ENCODE assay signal across 1 cellular context in the genomic region with DNA sequence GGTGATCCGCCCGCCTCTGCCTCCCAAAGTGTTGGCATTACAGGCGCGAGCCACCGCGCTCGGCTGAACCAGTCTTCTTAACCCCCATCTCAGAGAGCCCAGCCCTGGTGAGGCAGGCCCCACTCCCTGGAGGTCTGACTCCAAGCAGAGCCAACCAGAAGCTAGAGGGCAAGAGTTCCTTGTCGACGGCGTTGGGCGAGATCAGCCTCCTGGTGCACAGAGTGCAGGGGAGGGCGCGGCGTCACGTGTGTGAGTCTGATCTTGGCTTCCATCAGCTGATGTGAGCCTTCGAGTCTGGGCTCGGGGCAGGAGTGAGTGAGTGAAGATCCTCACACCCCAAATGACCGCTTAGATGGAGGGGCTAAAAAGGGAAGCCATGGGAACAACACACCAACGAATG.
TF ChIP-seq lines count a peak whose summit lies in the region.

No MANE protein-coding gene starts in this region.

TF ChIP-seq in H1, 55 proteins besides CTCF, POLR2A, EP300 and RAD21 (continued from another document):
- no peak for TF ChIP-seq SRF (IDR thresholded peaks at IDR 0.05; ENCODE audit: low read depth, low read length)
- TF ChIP-seq RBBP5 (IDR thresholded peaks at IDR 0.05; ENCODE audit: borderline replicate concordance, low read depth, low read length) = no peak
- no peak for TF ChIP-seq EZH2 (IDR thresholded peaks at IDR 0.05; ENCODE audit: low read depth, low read length, severe bottlenecking)
- TF ChIP-seq CBX8 (IDR thresholded peaks at IDR 0.05; ENCODE audit: borderline replicate concordance, low read depth, low read length) = no peak
- no peak for TF ChIP-seq BACH1 (IDR thresholded peaks at IDR 0.05; ENCODE audit: low read length)
- no peak for TF ChIP-seq FOSL1 (IDR thresholded peaks at IDR 0.05; ENCODE audit: insufficient read depth, low read depth, low read length)
- TF ChIP-seq TAF1 (IDR thresholded peaks at IDR 0.05; ENCODE audit: low read depth, low read length) = no peak
- TF ChIP-seq ASH2L (IDR thresholded peaks at IDR 0.05; ENCODE audit: low read length) = no peak
- no peak for TF ChIP-seq SP4 (IDR thresholded peaks at IDR 0.05; ENCODE audit: low read length)
- no peak for TF ChIP-seq NRF1 (IDR thresholded peaks at IDR 0.05; ENCODE audit: low read depth, low read length)
- TF ChIP-seq BCL11A (IDR thresholded peaks at IDR 0.05; ENCODE audit: low read depth in 2 of 2, low read length in 2 of 2) = no peak
- TF ChIP-seq POLR2AphosphoS5 (IDR thresholded peaks at IDR 0.05; ENCODE audit: low read depth, low read length) = no peak
- TF ChIP-seq, protein P1, sequence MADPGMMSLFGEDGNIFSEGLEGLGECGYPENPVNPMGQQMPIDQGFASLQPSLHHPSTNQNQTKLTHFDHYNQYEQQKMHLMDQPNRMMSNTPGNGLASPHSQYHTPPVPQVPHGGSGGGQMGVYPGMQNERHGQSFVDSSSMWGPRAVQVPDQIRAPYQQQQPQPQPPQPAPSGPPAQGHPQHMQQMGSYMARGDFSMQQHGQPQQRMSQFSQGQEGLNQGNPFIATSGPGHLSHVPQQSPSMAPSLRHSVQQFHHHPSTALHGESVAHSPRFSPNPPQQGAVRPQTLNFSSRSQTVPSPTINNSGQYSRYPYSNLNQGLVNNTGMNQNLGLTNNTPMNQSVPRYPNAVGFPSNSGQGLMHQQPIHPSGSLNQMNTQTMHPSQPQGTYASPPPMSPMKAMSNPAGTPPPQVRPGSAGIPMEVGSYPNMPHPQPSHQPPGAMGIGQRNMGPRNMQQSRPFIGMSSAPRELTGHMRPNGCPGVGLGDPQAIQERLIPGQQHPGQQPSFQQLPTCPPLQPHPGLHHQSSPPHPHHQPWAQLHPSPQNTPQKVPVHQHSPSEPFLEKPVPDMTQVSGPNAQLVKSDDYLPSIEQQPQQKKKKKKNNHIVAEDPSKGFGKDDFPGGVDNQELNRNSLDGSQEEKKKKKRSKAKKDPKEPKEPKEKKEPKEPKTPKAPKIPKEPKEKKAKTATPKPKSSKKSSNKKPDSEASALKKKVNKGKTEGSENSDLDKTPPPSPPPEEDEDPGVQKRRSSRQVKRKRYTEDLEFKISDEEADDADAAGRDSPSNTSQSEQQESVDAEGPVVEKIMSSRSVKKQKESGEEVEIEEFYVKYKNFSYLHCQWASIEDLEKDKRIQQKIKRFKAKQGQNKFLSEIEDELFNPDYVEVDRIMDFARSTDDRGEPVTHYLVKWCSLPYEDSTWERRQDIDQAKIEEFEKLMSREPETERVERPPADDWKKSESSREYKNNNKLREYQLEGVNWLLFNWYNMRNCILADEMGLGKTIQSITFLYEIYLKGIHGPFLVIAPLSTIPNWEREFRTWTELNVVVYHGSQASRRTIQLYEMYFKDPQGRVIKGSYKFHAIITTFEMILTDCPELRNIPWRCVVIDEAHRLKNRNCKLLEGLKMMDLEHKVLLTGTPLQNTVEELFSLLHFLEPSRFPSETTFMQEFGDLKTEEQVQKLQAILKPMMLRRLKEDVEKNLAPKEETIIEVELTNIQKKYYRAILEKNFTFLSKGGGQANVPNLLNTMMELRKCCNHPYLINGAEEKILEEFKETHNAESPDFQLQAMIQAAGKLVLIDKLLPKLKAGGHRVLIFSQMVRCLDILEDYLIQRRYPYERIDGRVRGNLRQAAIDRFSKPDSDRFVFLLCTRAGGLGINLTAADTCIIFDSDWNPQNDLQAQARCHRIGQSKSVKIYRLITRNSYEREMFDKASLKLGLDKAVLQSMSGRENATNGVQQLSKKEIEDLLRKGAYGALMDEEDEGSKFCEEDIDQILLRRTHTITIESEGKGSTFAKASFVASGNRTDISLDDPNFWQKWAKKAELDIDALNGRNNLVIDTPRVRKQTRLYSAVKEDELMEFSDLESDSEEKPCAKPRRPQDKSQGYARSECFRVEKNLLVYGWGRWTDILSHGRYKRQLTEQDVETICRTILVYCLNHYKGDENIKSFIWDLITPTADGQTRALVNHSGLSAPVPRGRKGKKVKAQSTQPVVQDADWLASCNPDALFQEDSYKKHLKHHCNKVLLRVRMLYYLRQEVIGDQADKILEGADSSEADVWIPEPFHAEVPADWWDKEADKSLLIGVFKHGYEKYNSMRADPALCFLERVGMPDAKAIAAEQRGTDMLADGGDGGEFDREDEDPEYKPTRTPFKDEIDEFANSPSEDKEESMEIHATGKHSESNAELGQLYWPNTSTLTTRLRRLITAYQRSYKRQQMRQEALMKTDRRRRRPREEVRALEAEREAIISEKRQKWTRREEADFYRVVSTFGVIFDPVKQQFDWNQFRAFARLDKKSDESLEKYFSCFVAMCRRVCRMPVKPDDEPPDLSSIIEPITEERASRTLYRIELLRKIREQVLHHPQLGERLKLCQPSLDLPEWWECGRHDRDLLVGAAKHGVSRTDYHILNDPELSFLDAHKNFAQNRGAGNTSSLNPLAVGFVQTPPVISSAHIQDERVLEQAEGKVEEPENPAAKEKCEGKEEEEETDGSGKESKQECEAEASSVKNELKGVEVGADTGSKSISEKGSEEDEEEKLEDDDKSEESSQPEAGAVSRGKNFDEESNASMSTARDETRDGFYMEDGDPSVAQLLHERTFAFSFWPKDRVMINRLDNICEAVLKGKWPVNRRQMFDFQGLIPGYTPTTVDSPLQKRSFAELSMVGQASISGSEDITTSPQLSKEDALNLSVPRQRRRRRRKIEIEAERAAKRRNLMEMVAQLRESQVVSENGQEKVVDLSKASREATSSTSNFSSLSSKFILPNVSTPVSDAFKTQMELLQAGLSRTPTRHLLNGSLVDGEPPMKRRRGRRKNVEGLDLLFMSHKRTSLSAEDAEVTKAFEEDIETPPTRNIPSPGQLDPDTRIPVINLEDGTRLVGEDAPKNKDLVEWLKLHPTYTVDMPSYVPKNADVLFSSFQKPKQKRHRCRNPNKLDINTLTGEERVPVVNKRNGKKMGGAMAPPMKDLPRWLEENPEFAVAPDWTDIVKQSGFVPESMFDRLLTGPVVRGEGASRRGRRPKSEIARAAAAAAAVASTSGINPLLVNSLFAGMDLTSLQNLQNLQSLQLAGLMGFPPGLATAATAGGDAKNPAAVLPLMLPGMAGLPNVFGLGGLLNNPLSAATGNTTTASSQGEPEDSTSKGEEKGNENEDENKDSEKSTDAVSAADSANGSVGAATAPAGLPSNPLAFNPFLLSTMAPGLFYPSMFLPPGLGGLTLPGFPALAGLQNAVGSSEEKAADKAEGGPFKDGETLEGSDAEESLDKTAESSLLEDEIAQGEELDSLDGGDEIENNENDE (IDR thresholded peaks at IDR 0.05; ENCODE audit: insufficient replicate concordance, low read length) = no peak
- no peak for TF ChIP-seq YY1 (IDR thresholded peaks at IDR 0.05; ENCODE audit: low read depth, low read length)
